Comparison of ENCODE assay signal across 1 cellular context in genomic region chr10:95693668-95694534, GRCh38.
TF ChIP-seq lines count a peak whose summit lies in the region.

TSS of gene TCTN3 (minus strand) at chr10:95693927. CDS start at chr10:95693899, 28 bp downstream.

TF ChIP-seq in HepG2, 621 proteins besides CTCF, POLR2A, EP300 and RAD21 (continued from another document and continues in another):
- no peak for TF ChIP-seq RERE (CRISPR knock-in tag; IDR thresholded peaks at IDR 0.05; ENCODE audit: low read depth)
- TF ChIP-seq FOXJ3 (CRISPR knock-in tag; IDR thresholded peaks at IDR 0.05; ENCODE audit: borderline replicate concordance), result no peak
- TF ChIP-seq ZNF629 (CRISPR knock-in tag; conservative IDR thresholded peaks at IDR 0.05), result peak; percentile 100
- no peak for TF ChIP-seq ZNF646 (CRISPR knock-in tag; IDR thresholded peaks at IDR 0.05)
- no peak for TF ChIP-seq PRDM15 (CRISPR knock-in tag; IDR thresholded peaks at IDR 0.05)
- no peak for TF ChIP-seq SOX13 (IDR thresholded peaks at IDR 0.05)
- TF ChIP-seq SOX13 (CRISPR knock-in tag; conservative IDR thresholded peaks at IDR 0.05 in 1 of 2, IDR thresholded peaks at IDR 0.05 in 1 of 2), result peak in 1 of 2 experiments; percentile 25; a peak in 1 of 4 replicates
- no peak for TF ChIP-seq MED13 (CRISPR knock-in tag; IDR thresholded peaks at IDR 0.05)
- 0 out of 2 replicates have a peak, but pooled peaks have one; percentile 66 for TF ChIP-seq ZNF333 (CRISPR knock-in tag; IDR thresholded peaks at IDR 0.05; ENCODE audit: borderline replicate concordance)
- TF ChIP-seq ZBED4 (CRISPR knock-in tag; IDR thresholded peaks at IDR 0.05; ENCODE audit: borderline replicate concordance), result peak; percentile 95; the same call in 1 of the 2 replicates
- peak; percentile 88 for TF ChIP-seq POLR2AphosphoS5 (IDR thresholded peaks at IDR 0.05; ENCODE audit: low read depth, low read length)
- peak; percentile 68; the same call in 1 of the 2 replicates for TF ChIP-seq SALL2 (CRISPR knock-in tag; IDR thresholded peaks at IDR 0.05)
- TF ChIP-seq ZNF350 (CRISPR knock-in tag; IDR thresholded peaks at IDR 0.05; ENCODE audit: borderline replicate concordance, low read depth), result peak; percentile 61; the same call in 1 of the 2 replicates
- peak; percentile 46; the same call in 1 of the 2 replicates for TF ChIP-seq TFDP1 (CRISPR knock-in tag; IDR thresholded peaks at IDR 0.05; ENCODE audit: borderline replicate concordance)
- no peak for TF ChIP-seq HMG20A (CRISPR knock-in tag; IDR thresholded peaks at IDR 0.05; ENCODE audit: borderline replicate concordance)
- peak; percentile 87 for TF ChIP-seq ZNF687 (CRISPR knock-in tag; IDR thresholded peaks at IDR 0.05)
- TF ChIP-seq MTF1 (CRISPR knock-in tag; IDR thresholded peaks at IDR 0.05), result no peak
- TF ChIP-seq CENPT (CRISPR knock-in tag; IDR thresholded peaks at IDR 0.05; ENCODE audit: low read depth), result no peak
- TF ChIP-seq ZBTB37 (CRISPR knock-in tag; IDR thresholded peaks at IDR 0.05), result no peak
- no peak; the same call in 1 of the 2 replicates for TF ChIP-seq ZFP1 (CRISPR knock-in tag; IDR thresholded peaks at IDR 0.05)
- no peak for TF ChIP-seq SP140L (CRISPR knock-in tag; IDR thresholded peaks at IDR 0.05; ENCODE audit: borderline replicate concordance)
- TF ChIP-seq NFIB (CRISPR knock-in tag; IDR thresholded peaks at IDR 0.05; ENCODE audit: borderline replicate concordance), result no peak
- TF ChIP-seq GPN1 (CRISPR knock-in tag; IDR thresholded peaks at IDR 0.05; ENCODE audit: borderline replicate concordance), result no peak; the same call in 1 of the 2 replicates
- TF ChIP-seq FOXK2 (IDR thresholded peaks at IDR 0.05), result no peak
